ENCODE assay signal across 9 cellular contexts in the genomic region with DNA sequence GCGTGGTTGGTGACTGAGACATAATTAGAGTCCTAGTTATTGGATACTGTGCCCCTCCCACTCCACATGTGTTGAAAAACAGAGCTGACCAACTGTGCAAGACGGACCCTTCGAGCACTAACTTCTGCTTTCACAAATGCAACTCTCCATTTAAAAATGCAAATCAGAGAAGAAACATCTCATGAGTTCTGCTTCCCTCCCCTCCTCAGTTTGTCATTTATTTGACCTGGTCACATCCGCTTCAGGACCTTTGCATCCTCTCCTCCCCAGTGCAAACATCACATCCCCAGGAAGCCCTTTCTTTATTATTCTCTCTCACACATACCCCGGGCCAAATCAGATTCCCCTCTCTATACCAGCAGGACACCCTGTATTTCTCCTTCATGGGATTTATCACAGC. TPM values are rescaled to one million over a fixed set of nuclear protein-coding genes. Genes with fewer than 3 reads are reported as not detected.
DNase-seq lines count a peak whose midpoint lies in the region; ATAC-seq, FAIRE-seq and TF ChIP-seq lines count a peak whose summit lies in the region.
"Had no signal": no experiment of that assay in that cellular context is flagged by ENCODE, and none has a peak within 500 bp of the region (broad histone marks: within the 10 kb centered on the region; RNA-seq: fewer than 3 reads in every experiment).

No MANE protein-coding gene starts in this region.

- H3K4me3 ChIP-seq in GM23338 (no peak overlapping the region), HepG2 (replicated peaks in 1 of 3; ENCODE audit: insufficient read depth in 1 of 3, low read depth in 2 of 3, low read length in 3 of 3) (peak overlapping the region in 1 of 3 experiments; percentile 3; a peak in 2 of 6 replicates), gastroesophageal sphincter (no peak overlapping the region)

- DNase-seq in GM23338 (ENCODE audit: low spot score) (peak; percentile 47), HepG2 (ENCODE audit: low spot score) (peak; percentile 64), HUDEP-2 (lab: John Stamatoyannopoulos, UW; ENCODE audit: unreplicated experiment in 76 of 76) (no peak), frontal cortex (ENCODE audit: low spot score in 2 of 2) (no peak)
- no peak for DNase-seq in stimulated activated naive CD4-positive, alpha-beta T cell treated with Interleukin-2 at 50 U/mL for 16 hours (lab: John Stamatoyannopoulos, UW)
- DNase-seq: DND-41 had no signal

- 14% methylated on average over 5 of the region's 5 CpGs for WGBS in HepG2 (ENCODE audit: low lambda C conversion rate)
- 47 to 71% methylated on average over 4 to 5 of the region's 5 CpGs for WGBS in gastroesophageal sphincter (ENCODE audit: low coverage in 1 of 2), 2 donors

- H3K79me2 ChIP-seq in GM23338 (replicated peaks; ENCODE audit: insufficient read depth): no peaks in the 10 kb centered on the region
- H3K79me2 ChIP-seq in HepG2 (ENCODE audit: insufficient read depth, low read length): no peaks in the 10 kb centered on the region

- in situ Hi-C loops in HepG2 (cut with HindIII; ENCODE audit: extremely low pct_ligation_motif_present, low pct_unique_long_range_greater_than_20kb): no loop called here

- no peaks in the 10 kb centered on the region for H3K36me3 ChIP-seq in GM23338 (ENCODE audit: insufficient read depth)
- H3K36me3 ChIP-seq in HepG2 (replicated peaks in 1 of 2; ENCODE audit: control insufficient read depth in 1 of 2, insufficient read depth in 2 of 2, low read length in 2 of 2): no peaks in the 10 kb centered on the region
- H3K36me3 ChIP-seq in gastroesophageal sphincter: no peaks in the 10 kb centered on the region

- H4K20me1 ChIP-seq in GM23338 (replicated peaks; ENCODE audit: insufficient read depth) (no peaks in the 10 kb centered on the region), HepG2 (ENCODE audit: insufficient read depth, low read length) (no peaks in the 10 kb centered on the region)

- H3K36me3 Mint-ChIP-seq in GM23338 (ENCODE audit: low read depth): no peaks in the 10 kb centered on the region

- H3K9me2 ChIP-seq in GM23338 (ENCODE audit: insufficient read depth): no peaks in the 10 kb centered on the region

- TF ChIP-seq EP300 in HepG2 (IDR thresholded peaks at IDR 0.05; ENCODE audit: low read depth in 2 of 2, low read length in 2 of 2) (no peak), HepG2 (CRISPR knock-in tag; IDR thresholded peaks at IDR 0.05; ENCODE audit: borderline replicate concordance) (no peak), gastroesophageal sphincter (IDR thresholded peaks at IDR 0.05) (no peak)

- FAIRE-seq in HepG2 (lab: Jason Lieb, UNC): peak; percentile 69
- no peak for FAIRE-seq in frontal cortex (lab: Jason Lieb, UNC)

- TF ChIP-seq POLR2A in HepG2 (IDR thresholded peaks at IDR 0.05; ENCODE audit: insufficient read depth in 1 of 2, low read depth in 2 of 2, low read length in 2 of 2) (no peak), gastroesophageal sphincter (IDR thresholded peaks at IDR 0.05) (no peak)

- H3K4me3 Mint-ChIP-seq in GM23338: no peak overlapping the region; the same call in 2 of the 3 replicates

- peak overlapping the region; percentile 24; the same call in 1 of the 2 replicates for H2AFZ ChIP-seq in GM23338
- no peak overlapping the region for H2AFZ ChIP-seq in HepG2 (ENCODE audit: low read length)

- peaks cover 3% of the 10 kb centered on the region for H3K27me3 Mint-ChIP-seq in GM23338 (ENCODE audit: insufficient read depth, low read depth, poor library complexity)

- H3K9me3 Mint-ChIP-seq in GM23338: no peaks in the 10 kb centered on the region

- POLR2A ChIA-PET in HepG2 (lab: Yijun Ruan, JAX): no interaction called here

- H3K9me3 ChIP-seq in HepG2 (ENCODE audit: low read length): no peaks in the 10 kb centered on the region
- no peaks in the 10 kb centered on the region for H3K9me3 ChIP-seq in gastroesophageal sphincter

- intact Hi-C loops in HepG2 (cut with micrococcal nuclease; ENCODE audit: unreplicated experiment): no loop called here

- peak overlapping the region; percentile 61; the same call in 1 of the 2 replicates for H3K4me2 ChIP-seq in GM23338
- peak overlapping the region; percentile 56 for H3K4me2 ChIP-seq in HepG2 (ENCODE audit: low read depth, low read length)

- CTCF ChIA-PET in HepG2 (lab: Yijun Ruan, JAX; ENCODE audit: low intra/inter-chr PET ratio, low total read pairs): no interaction called here

- TF ChIP-seq RAD21 in HepG2 (CRISPR knock-in tag; IDR thresholded peaks at IDR 0.05): no peak

- H3K9ac ChIP-seq in HepG2 (ENCODE audit: insufficient read depth, low read depth, low read length): no peak overlapping the region

- H3K27ac Mint-ChIP-seq in GM23338: peak overlapping the region; percentile 36

- peaks cover 54% of the 10 kb centered on the region for H3K4me1 Mint-ChIP-seq in GM23338

- no TSS peak for BruUV-seq in HepG2 (replicated peaks; lab: Mats Ljungman, UMichigan)

- H3F3A ChIP-seq in GM23338 (replicated peaks; ENCODE audit: low read depth): 0 out of 2 replicates have a peak, but pooled peaks cover 3% of the 10 kb centered on the region

- H3K27ac ChIP-seq in GM23338 (ENCODE audit: low read depth) (peak overlapping the region; percentile 65), HepG2 (ENCODE audit: extremely low read length, insufficient read depth, low read length) (no peak overlapping the region), gastroesophageal sphincter (no peak overlapping the region)

- H3K27me3 ChIP-seq in GM23338 (ENCODE audit: insufficient read depth) (no peaks in the 10 kb centered on the region), HepG2 (ENCODE audit: control insufficient read depth in 1 of 2, insufficient read depth in 2 of 2, low read length in 2 of 2) (no peaks in the 10 kb centered on the region), gastroesophageal sphincter (no peaks in the 10 kb centered on the region)

- TF ChIP-seq CTCF in GM23338 (conservative IDR thresholded peaks at IDR 0.05; ENCODE audit: low read depth in 2 of 2) (no peak), HepG2 (CRISPR knock-in tag; IDR thresholded peaks at IDR 0.05) (no peak), gastroesophageal sphincter (IDR thresholded peaks at IDR 0.05) (no peak)

- peaks cover 50% of the 10 kb centered on the region for H3K4me1 ChIP-seq in GM23338 (ENCODE audit: insufficient read depth)
- peaks cover 74% of the 10 kb centered on the region for H3K4me1 ChIP-seq in HepG2 (ENCODE audit: insufficient read depth, low read length)
- H3K4me1 ChIP-seq in gastroesophageal sphincter: peaks cover 0 to 15% (median 0%) of the 10 kb centered on the region in 3 donors

- ATAC-seq in GM18861 (IDR thresholded peaks at IDR 0.05; ENCODE audit: unreplicated experiment) (peak; percentile 98), GM23338 (peak; percentile 8; the same call in 2 of the 3 replicates), HG03520 (IDR thresholded peaks at IDR 0.05; ENCODE audit: unreplicated experiment) (peak; percentile 93), HepG2 (peak; percentile 96), gastroesophageal sphincter (no peak)

TF ChIP-seq in GM23338, 12 proteins besides CTCF, POLR2A, EP300 and RAD21 (continues in another document):
- no peak for TF ChIP-seq STAT1 (IDR thresholded peaks at IDR 0.05; ENCODE audit: unreplicated experiment)
- no peak for TF ChIP-seq EZH2phosphoT487 (IDR thresholded peaks at IDR 0.05; ENCODE audit: unreplicated experiment)
- no peak for TF ChIP-seq ZNF114 (CRISPR knock-in tag; IDR thresholded peaks at IDR 0.05)
- no peak for TF ChIP-seq EZH2 (IDR thresholded peaks at IDR 0.05; ENCODE audit: low read depth, unreplicated experiment)

TF ChIP-seq in HepG2, 621 proteins besides CTCF, POLR2A, EP300 and RAD21 (continues in another document):
- TF ChIP-seq ESRRA (CRISPR knock-in tag; IDR thresholded peaks at IDR 0.05; ENCODE audit: low read depth) (peak; percentile 76), ZNF720 (CRISPR knock-in tag; IDR thresholded peaks at IDR 0.05) (no peak), RFX5 (IDR thresholded peaks at IDR 0.05; ENCODE audit: low read depth, low read length) (no peak)
- TF ChIP-seq, protein P1, sequence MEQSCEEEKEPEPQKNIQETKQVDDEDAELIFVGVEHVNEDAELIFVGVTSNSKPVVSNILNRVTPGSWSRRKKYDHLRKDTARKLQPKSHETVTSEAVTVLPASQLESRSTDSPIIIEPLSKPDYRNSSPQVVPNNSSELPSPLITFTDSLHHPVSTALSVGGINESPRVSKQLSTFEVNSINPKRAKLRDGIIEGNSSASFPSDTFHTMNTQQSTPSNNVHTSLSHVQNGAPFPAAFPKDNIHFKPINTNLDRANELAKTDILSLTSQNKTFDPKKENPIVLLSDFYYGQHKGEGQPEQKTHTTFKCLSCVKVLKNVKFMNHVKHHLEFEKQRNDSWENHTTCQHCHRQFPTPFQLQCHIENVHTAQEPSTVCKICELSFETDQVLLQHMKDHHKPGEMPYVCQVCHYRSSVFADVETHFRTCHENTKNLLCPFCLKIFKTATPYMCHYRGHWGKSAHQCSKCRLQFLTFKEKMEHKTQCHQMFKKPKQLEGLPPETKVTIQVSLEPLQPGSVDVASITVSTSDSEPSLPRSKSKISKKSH (CRISPR knock-in tag; IDR thresholded peaks at IDR 0.05; ENCODE audit: borderline replicate concordance): no peak

RNA-seq across cellular contexts. Expression of a gene that starts 38.1 kb away (rescaled TPM):
- total RNA-seq in GM23338 (2014; rRNA removed; shearing (Covaris generic)): 58.3 and 76.6 TPM in 2 replicates
- polyA plus RNA-seq in GM23338 (2016; fragmentation: Nextera tagmentation; extraction: Ambion mirVana): 16.0 and 18.9 TPM in 2 replicates
- total RNA-seq in HepG2 (2016; rRNA removed; fragmentation: Illumina TruSeq; extraction: Trizol): 11.0 and 13.1 TPM in 2 replicates
- total RNA-seq in HepG2 (2016; cell fraction: cytosol; rRNA removed; fragmentation: Illumina TruSeq; extraction: Trizol; ENCODE audit: low read depth): 7.4 and 7.7 TPM in 2 replicates
- total RNA-seq in HepG2 (2016; cell fraction: insoluble cytoplasmic fraction; rRNA removed; fragmentation: Illumina TruSeq; extraction: Trizol): 10.6 and 11.4 TPM in 2 replicates
- total RNA-seq in HepG2 (2016; cell fraction: membrane; rRNA removed; fragmentation: Illumina TruSeq; extraction: Trizol): 8.1 and 8.3 TPM in 2 replicates
- 6.7 and 7.6 TPM in 2 replicates for total RNA-seq in HepG2 (2016; cell fraction: nucleus; rRNA removed; fragmentation: Illumina TruSeq; extraction: Trizol)
- 3.5 and 3.6 TPM in 2 replicates for polyA plus RNA-seq in HepG2 (2011; rRNA removed)
- polyA plus RNA-seq in HepG2 (2011; cell fraction: cytosol; rRNA removed): 1.7 and 1.8 TPM in 2 replicates
- 3.6 and 4.8 TPM in 2 replicates for polyA plus RNA-seq in HepG2 (2011; cell fraction: nucleus; rRNA removed)
- polyA plus RNA-seq in HepG2 (2012): 5.3 and 6.0 TPM in 2 replicates
- polyA plus RNA-seq in HepG2 (2016; cell fraction: cytosol; fragmentation: Illumina TruSeq; extraction: Trizol; ENCODE audit: low read depth): 0.45 and 0.55 TPM in 2 replicates
- 6.1 and 6.3 TPM in 2 replicates for polyA plus RNA-seq in HepG2 (2016; cell fraction: insoluble cytoplasmic fraction; fragmentation: Illumina TruSeq; extraction: Trizol; ENCODE audit: low read depth)
- 1.7 and 2.1 TPM in 2 replicates for polyA plus RNA-seq in HepG2 (2016; cell fraction: membrane; fragmentation: Illumina TruSeq; extraction: Trizol; ENCODE audit: low read depth)
- polyA plus RNA-seq in HepG2 (2016; cell fraction: nucleus; fragmentation: Illumina TruSeq; extraction: Trizol; ENCODE audit: insufficient read depth, low read depth): 7.9 and 8.0 TPM in 2 replicates
- polyA minus RNA-seq in HepG2 (2011; rRNA and poly(A)+ RNA removed; ENCODE audit: low replicate concordance): 9.5 and 10.1 TPM in 2 replicates
- 11.4 and 14.6 TPM in 2 replicates for polyA minus RNA-seq in HepG2 (2011; cell fraction: cytosol; rRNA and poly(A)+ RNA removed)
- polyA minus RNA-seq in HepG2 (2011; cell fraction: nucleus; rRNA and poly(A)+ RNA removed): 6.4 and 12.3 TPM in 2 replicates
- 1 to 10 TPM; 1.2 to 3.5 (median 3.4) TPM for total RNA-seq in gastroesophageal sphincter
- total RNA-seq in frontal cortex: 33.8 TPM

Comparison
In these comparisons a context has a peak if more than half of its experiments do, and no peak if none do; other contexts are left out.
1. DNase-seq: peak in GM23338 (single experiment) and HepG2 (single experiment); none in stimulated activated naive CD4-positive, alpha-beta T cell treated with Interleukin-2 at 50 U/mL for 16 hours (single experiment), HUDEP-2 (0 of 76) and frontal cortex (0 of 2).